Comparison of ENCODE assay signal across 31 cellular contexts in the genomic region with DNA sequence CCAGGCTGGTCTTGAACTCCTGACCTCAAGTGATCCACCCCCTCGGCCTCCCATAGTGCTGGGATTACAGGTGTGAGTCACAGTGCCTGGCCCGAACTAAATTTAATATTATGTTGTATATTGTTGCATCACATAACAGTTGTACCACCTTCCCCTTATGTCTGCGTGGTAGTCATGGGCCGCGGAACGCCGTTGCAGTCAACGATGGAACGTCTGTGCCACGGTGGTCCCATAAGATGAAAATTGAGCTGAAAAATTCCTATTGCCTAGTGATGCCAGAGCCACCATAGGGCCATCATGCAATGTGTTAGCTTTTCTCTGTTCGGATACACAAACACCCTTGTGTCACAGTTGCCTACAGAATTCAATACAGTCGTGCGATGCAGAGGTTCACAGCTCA.
"Had no signal": no experiment of that assay in that cellular context is flagged by ENCODE, and none has a peak within 500 bp of the region (broad histone marks: within the 10 kb centered on the region; RNA-seq: fewer than 3 reads in every experiment).

No MANE protein-coding gene starts in this region.

- H3K4me3 ChIP-seq: adrenal gland, ascending aorta, body of pancreas, breast epithelium, cardiac muscle cell had no signal

- H3K9me3 ChIP-seq: adrenal gland, ascending aorta, body of pancreas, breast epithelium had no signal

- FAIRE-seq: astrocyte, bronchial epithelial cell had no signal

- H3K4me1 ChIP-seq: adrenal gland, ascending aorta, breast epithelium had no signal

- DNase-seq: activated effector memory CD4-positive, alpha-beta T cell treated with anti-CD3 and anti-CD28 coated beads, Interleukin-2, amount 50 U/mL, for 16 hours; activated effector memory CD4-positive, alpha-beta T cell treated with Interleukin-2 at 50 U/mL for 16 hours; activated gamma-delta T cell; activated gamma-delta T cell treated with Interleukin-2 at 50 U/mL for 16 hours; activated naive CD4-positive, alpha-beta T cell; activated naive CD4-positive, alpha-beta T cell treated with anti-CD3 and anti-CD28 coated beads for 36 hours; activated naive CD4-positive, alpha-beta T cell treated with anti-CD3 and anti-CD28 coated beads, Interleukin-2, amount 10 ng/mL, durations not matched to agents 7 days and 5 days; activated naive CD4-positive, alpha-beta T cell treated with anti-CD3 and anti-CD28 coated beads, Interleukin-2, amount 50 U/mL, for 16 hours; activated naive CD4-positive, alpha-beta T cell treated with Interleukin-2 at 50 U/mL for 16 hours; activated naive CD8-positive, alpha-beta T cell treated with anti-CD3 and anti-CD28 coated beads for 36 hours; activated naive CD8-positive, alpha-beta T cell treated with anti-CD3 and anti-CD28 coated beads, Interleukin-2, amount 10 ng/mL, durations not matched to agents 7 days and 5 days; activated naive CD8-positive, alpha-beta T cell treated with anti-CD3 and anti-CD28 coated beads, Interleukin-2, amount 50 U/mL, for 24 hours; activated T-cell treated with anti-CD3 and anti-CD28 coated beads, Interleukin-2, amount 50 U/mL, for 1 hour; activated T-cell treated with anti-CD3 and anti-CD28 coated beads, Interleukin-2, amount 50 U/mL, for 24 hours; activated T-cell treated with anti-CD3 and anti-CD28 coated beads, Interleukin-2, amount 50 U/mL, for 4 hours; activated T-cell treated with anti-CD3 and anti-CD28 coated beads, Interleukin-2, amount 50 U/mL, for 48 hours; activated T-cell treated with anti-CD3 and anti-CD28 coated beads, Interleukin-2, amount 50 U/mL, for 72 hours; adrenal gland; amniotic stem cell; amygdala; anterior cingulate cortex; body of pancreas; brain microvascular endothelial cell; caudate nucleus; central memory CD4-positive, alpha-beta T cell; cerebellar nuclear complex had no signal

- H3K27me3 ChIP-seq: adrenal gland, ascending aorta, brain microvascular endothelial cell had no signal

- H3K36me3 ChIP-seq: adrenal gland, ascending aorta, brain microvascular endothelial cell, breast epithelium, cardiac muscle cell had no signal

- H3K27ac ChIP-seq: adrenal gland, ascending aorta, body of pancreas, brain microvascular endothelial cell, breast epithelium, cardiac muscle cell had no signal
